Comparison of ENCODE assay signal across 16 cellular contexts in genomic region chr11:134511255-134511654, GRCh38.
DNase-seq lines count a peak whose midpoint lies in the region; ATAC-seq and TF ChIP-seq lines count a peak whose summit lies in the region.
"Had no signal": no experiment of that assay in that cellular context is flagged by ENCODE, and none has a peak within 500 bp of the region (broad histone marks: within the 10 kb centered on the region; RNA-seq: fewer than 3 reads in every experiment).

No MANE protein-coding gene starts in this region.

- ATAC-seq in natural killer cell (no peak), sciatic nerve (no peak)
- ATAC-seq in natural killer cell treated with Interleukin-12 subunit alpha and Interleukin-12 subunit beta and Interleukin-15 and Interleukin-18, amount 100 ng/mL, for 72 hours: no peak
- ATAC-seq: A549; CD8-positive, alpha-beta T cell; HCT116 had no signal

- H3K36me3 Mint-ChIP-seq in natural killer cell (no peaks in the 10 kb centered on the region), nephron progenitor cell (ENCODE audit: low read depth) (no peaks in the 10 kb centered on the region)
- H3K36me3 Mint-ChIP-seq in natural killer cell treated with Interleukin-12 subunit alpha and Interleukin-12 subunit beta and Interleukin-15 and Interleukin-18, amount 100 ng/mL, for 72 hours: no peaks in the 10 kb centered on the region
- H3K36me3 Mint-ChIP-seq: CD14-positive monocyte; CD8-positive, alpha-beta T cell had no signal

- H3K4me1 Mint-ChIP-seq in natural killer cell: peaks cover 0 to 12% of the 10 kb centered on the region in 2 donors
- peaks cover 0 to 3% of the 10 kb centered on the region in 2 donors for H3K4me1 Mint-ChIP-seq in natural killer cell treated with Interleukin-12 subunit alpha and Interleukin-12 subunit beta and Interleukin-15 and Interleukin-18, amount 100 ng/mL, for 72 hours (ENCODE audit: low read depth in 2 of 2)
- peaks cover 6% of the 10 kb centered on the region for H3K4me1 Mint-ChIP-seq in nephron progenitor cell
- H3K4me1 Mint-ChIP-seq: CD14-positive monocyte had no signal

- DNase-seq in natural killer cell (peak; percentile 5), islet precursor cell (peak; percentile 42), sciatic nerve (ENCODE audit: low spot score) (peak; percentile 19), nephron progenitor cell (no peak), SHP77 treated with DMSO at 0.1 percent for 48 hours (lab: John Stamatoyannopoulos, UW) (no peak), AG20443 (ENCODE audit: low spot score) (no peak)
- no peak for DNase-seq in natural killer cell treated with Interleukin-12 subunit alpha and Interleukin-12 subunit beta and Interleukin-15 and Interleukin-18, amount 100 ng/mL, for 72 hours (ENCODE audit: low spot score)
- DNase-seq: COR-L47, DMS153, DMS79 treated with DMSO at 0.1 percent for 48 hours, EL, GM23248 had no signal

- peaks cover 7% of the 10 kb centered on the region in 2 donors for H3K27me3 Mint-ChIP-seq in natural killer cell (ENCODE audit: low read depth in 2 of 2)
- peaks cover 0 to 3% of the 10 kb centered on the region in 2 donors for H3K27me3 Mint-ChIP-seq in natural killer cell treated with Interleukin-12 subunit alpha and Interleukin-12 subunit beta and Interleukin-15 and Interleukin-18, amount 100 ng/mL, for 72 hours
- H3K27me3 Mint-ChIP-seq in nephron progenitor cell (ENCODE audit: low read depth, poor library complexity): peaks cover 27% of the 10 kb centered on the region

- no peaks in the 10 kb centered on the region for H3K9me3 Mint-ChIP-seq in natural killer cell
- no peaks in the 10 kb centered on the region for H3K9me3 Mint-ChIP-seq in natural killer cell treated with Interleukin-12 subunit alpha and Interleukin-12 subunit beta and Interleukin-15 and Interleukin-18, amount 100 ng/mL, for 72 hours
- no peaks in the 10 kb centered on the region for H3K9me3 Mint-ChIP-seq in nephron progenitor cell
- H3K9me3 Mint-ChIP-seq: CD14-positive monocyte; CD8-positive, alpha-beta T cell had no signal

- H3K4me3 Mint-ChIP-seq in natural killer cell: no peak overlapping the region
- H3K4me3 Mint-ChIP-seq in natural killer cell treated with Interleukin-12 subunit alpha and Interleukin-12 subunit beta and Interleukin-15 and Interleukin-18, amount 100 ng/mL, for 72 hours: no peak overlapping the region
- H3K4me3 Mint-ChIP-seq in nephron progenitor cell: no peak overlapping the region
- H3K4me3 Mint-ChIP-seq: CD14-positive monocyte; CD8-positive, alpha-beta T cell had no signal

- H3K27ac Mint-ChIP-seq in natural killer cell (no peak overlapping the region), nephron progenitor cell (no peak overlapping the region)
- no peak overlapping the region for H3K27ac Mint-ChIP-seq in natural killer cell treated with Interleukin-12 subunit alpha and Interleukin-12 subunit beta and Interleukin-15 and Interleukin-18, amount 100 ng/mL, for 72 hours
- H3K27ac Mint-ChIP-seq: CD14-positive monocyte; CD8-positive, alpha-beta T cell had no signal

- TF ChIP-seq CTCF in natural killer cell (IDR thresholded peaks at IDR 0.05) (no peak), nephron progenitor cell (IDR thresholded peaks at IDR 0.05) (no peak)

- intact Hi-C loops in natural killer cell (cut with micrococcal nuclease) (no loop called here), sciatic nerve (cut with DNase I) (no loop called here)

Comparison
In these comparisons a context has a peak if more than half of its experiments do, and no peak if none do; other contexts are left out.
1. DNase-seq: peak in natural killer cell (single experiment), islet precursor cell (single experiment) and sciatic nerve (single experiment); none in natural killer cell treated with Interleukin-12 subunit alpha and Interleukin-12 subunit beta and Interleukin-15 and Interleukin-18, amount 100 ng/mL, for 72 hours (single experiment), nephron progenitor cell (single experiment), SHP77 treated with DMSO at 0.1 percent for 48 hours (single experiment) and AG20443 (single experiment).